In genomic region chr6:75460636-75461035, GRCh38 we compare ENCODE assay signal across 1 cellular context.
TF ChIP-seq lines count a peak whose summit lies in the region.

No MANE protein-coding gene starts in this region.

TF ChIP-seq in GM23338, 12 proteins besides CTCF, POLR2A, EP300 and RAD21 (continued from another document):
- no peak for TF ChIP-seq REST (IDR thresholded peaks at IDR 0.05; ENCODE audit: unreplicated experiment)
- TF ChIP-seq CREB1 (CRISPR knock-in tag; IDR thresholded peaks at IDR 0.05; ENCODE audit: low read depth) = no peak
- TF ChIP-seq ZNF462 (CRISPR knock-in tag; IDR thresholded peaks at IDR 0.05) = no peak
TF ChIP-seq in GM23338: peak in this region for 0.
